ENCODE assay signal across 8 cellular contexts in the genomic region with DNA sequence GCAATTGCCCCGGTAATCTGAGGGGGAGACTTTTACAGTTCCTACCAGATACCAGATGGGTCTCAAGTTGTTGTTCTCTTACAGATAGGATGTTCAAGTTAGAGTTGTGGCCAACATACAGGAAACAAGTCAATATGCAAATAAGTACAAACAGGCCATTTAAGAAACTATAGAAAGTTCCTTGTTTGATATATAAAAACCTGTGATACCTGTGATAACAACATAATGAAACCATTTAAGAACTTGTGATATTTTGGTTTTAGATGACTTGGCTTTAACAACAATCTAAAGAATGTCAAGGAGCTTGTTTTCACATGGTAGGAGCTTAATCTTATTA. TPM values are rescaled to one million over a fixed set of nuclear protein-coding genes. Genes with fewer than 3 reads are reported as not detected.
A peak's percentile ranks its signal among the peaks of the same experiment; 100 is the strongest.
DNase-seq lines count a peak whose midpoint lies in the region; ATAC-seq and TF ChIP-seq lines count a peak whose summit lies in the region.
"Had no signal": no experiment of that assay in that cellular context is flagged by ENCODE, and none has a peak within 500 bp of the region (broad histone marks: within the 10 kb centered on the region; RNA-seq: fewer than 3 reads in every experiment).

No MANE protein-coding gene starts in this region.

- H4K20me1 ChIP-seq in smooth muscle cell (ENCODE audit: low read depth) (peaks cover 97% of the 10 kb centered on the region), PC-9 (ENCODE audit: insufficient read depth) (no peaks in the 10 kb centered on the region)

- H3K4me1 ChIP-seq in smooth muscle cell (ENCODE audit: low read depth) (peaks cover 17% of the 10 kb centered on the region), PC-9 (replicated peaks; ENCODE audit: insufficient read depth) (peaks cover 12% of the 10 kb centered on the region)

- no peaks in the 10 kb centered on the region for H3K9me3 ChIP-seq in smooth muscle cell (replicated peaks; ENCODE audit: low read depth)
- H3K9me3 ChIP-seq in PC-9 (ENCODE audit: insufficient read depth, low read depth), result no peaks in the 10 kb centered on the region

- H3K9ac ChIP-seq in smooth muscle cell (ENCODE audit: low read depth), result peak overlapping the region; percentile 41

- 80% methylated on average over 1 of the region's 1 CpG for WGBS in smooth muscle cell (ENCODE audit: low lambda C conversion rate)

- no peak for DNase-seq in activated CD8-positive, alpha-beta T cell treated with anti-CD3 and anti-CD28 coated beads, Interleukin-2, amount 10 ng/mL, durations not matched to agents 7 days and 5 days
- DNase-seq in smooth muscle cell (lab: John Stamatoyannopoulos, UW; ENCODE audit: unreplicated experiment) (no peak), GOT3 (lab: John Stamatoyannopoulos, UW) (no peak), PC-9 (no peak)
- no peak for DNase-seq in effector CD4-positive, alpha-beta T cell
- DNase-seq: midbrain had no signal

- H3K4me3 ChIP-seq in smooth muscle cell, result no peak overlapping the region
- H3K4me3 ChIP-seq in PC-9, result no peak overlapping the region

- no peak for TF ChIP-seq CTCF in smooth muscle cell (IDR thresholded peaks at IDR 0.05; ENCODE audit: borderline replicate concordance, insufficient read depth, poor library complexity, severe bottlenecking)
- no peak for TF ChIP-seq CTCF in PC-9 (conservative IDR thresholded peaks at IDR 0.05)

- peak overlapping the region; percentile 84 for H3K27ac Mint-ChIP-seq in activated CD8-positive, alpha-beta T cell treated with anti-CD3 and anti-CD28 coated beads, Interleukin-2, amount 10 ng/mL, durations not matched to agents 7 days and 5 days

- no TSS peak for BruUV-seq in PC-9 (replicated peaks; lab: Mats Ljungman, UMichigan)

- no peaks in the 10 kb centered on the region for H3K27me3 Mint-ChIP-seq in activated CD8-positive, alpha-beta T cell treated with anti-CD3 and anti-CD28 coated beads, Interleukin-2, amount 10 ng/mL, durations not matched to agents 7 days and 5 days (ENCODE audit: low read depth)

- H3K4me3 Mint-ChIP-seq in activated CD8-positive, alpha-beta T cell treated with anti-CD3 and anti-CD28 coated beads, Interleukin-2, amount 10 ng/mL, durations not matched to agents 7 days and 5 days, result peak overlapping the region; percentile 62

- H3K9me2 ChIP-seq in PC-9 (ENCODE audit: insufficient read depth), result no peaks in the 10 kb centered on the region

- no peaks in the 10 kb centered on the region for H3K27me3 ChIP-seq in smooth muscle cell (ENCODE audit: low read depth)
- H3K27me3 ChIP-seq in PC-9 (ENCODE audit: insufficient read depth, low read depth), result no peaks in the 10 kb centered on the region

- CTCF ChIA-PET in activated CD8-positive, alpha-beta T cell treated with anti-CD3 and anti-CD28 coated beads, Interleukin-2, amount 10 ng/mL, durations not matched to agents 7 days and 5 days (lab: Charles Lee), result interaction anchor here (0.6 to 2.0 kb wide), 8 partner anchors 11 to 1483 kb away, joined by 3 to 11 read pairs (median 6); no protein-coding TSS in a partner anchor
- CTCF ChIA-PET in PC-9 (lab: Charles Lee), result no interaction called here

- H3K36me3 Mint-ChIP-seq in activated CD8-positive, alpha-beta T cell treated with anti-CD3 and anti-CD28 coated beads, Interleukin-2, amount 10 ng/mL, durations not matched to agents 7 days and 5 days (ENCODE audit: low read depth), result peaks cover 45% of the 10 kb centered on the region

- H3K79me2 ChIP-seq in smooth muscle cell (ENCODE audit: low read depth), result peaks cover 81% of the 10 kb centered on the region
- H3K79me2 ChIP-seq in PC-9 (ENCODE audit: low read depth), result peaks cover 62% of the 10 kb centered on the region

- peaks cover 31% of the 10 kb centered on the region for H3F3A ChIP-seq in smooth muscle cell (ENCODE audit: low read depth)
- H3F3A ChIP-seq in PC-9 (ENCODE audit: insufficient read depth, low read depth), result peaks cover 24% of the 10 kb centered on the region; the same call in 1 of the 2 replicates

- POLR2A ChIA-PET in activated CD8-positive, alpha-beta T cell treated with anti-CD3 and anti-CD28 coated beads, Interleukin-2, amount 10 ng/mL, durations not matched to agents 7 days and 5 days (lab: Charles Lee), result interaction anchor here (0.7 to 7.7 kb wide), 5 partner anchors 9 to 36 kb away, joined by 3 to 158 read pairs (median 6); partner anchors contain the start of gene CDR2
- POLR2A ChIA-PET in PC-9 (lab: Charles Lee; ENCODE audit: unreplicated experiment), result interaction anchor here (0.6 kb wide), 1 partner anchor 42 kb away, joined by 9 read pairs; no protein-coding TSS in a partner anchor

- ATAC-seq in GM18909 (IDR thresholded peaks at IDR 0.05; ENCODE audit: poor library complexity, unreplicated experiment) (peak; percentile 65), HG02885 (IDR thresholded peaks at IDR 0.05; ENCODE audit: poor library complexity, unreplicated experiment) (peak; percentile 49)
- peak; percentile 77 for ATAC-seq in activated CD8-positive, alpha-beta T cell treated with anti-CD3 and anti-CD28 coated beads, Interleukin-2, amount 10 ng/mL, durations not matched to agents 7 days and 5 days

- peak overlapping the region; percentile 91 for H3K27ac ChIP-seq in smooth muscle cell (ENCODE audit: low read depth)
- H3K27ac ChIP-seq in PC-9, result no peak overlapping the region

- H3K4me1 Mint-ChIP-seq in activated CD8-positive, alpha-beta T cell treated with anti-CD3 and anti-CD28 coated beads, Interleukin-2, amount 10 ng/mL, durations not matched to agents 7 days and 5 days (ENCODE audit: low read depth), result peaks cover 74% of the 10 kb centered on the region

- H2AFZ ChIP-seq in smooth muscle cell (ENCODE audit: low read depth) (no peak overlapping the region), PC-9 (no peak overlapping the region)

- H3K36me3 ChIP-seq in smooth muscle cell (ENCODE audit: low read depth), result peaks cover 6% of the 10 kb centered on the region
- peaks cover 9% of the 10 kb centered on the region; the same call in 1 of the 2 replicates for H3K36me3 ChIP-seq in PC-9 (ENCODE audit: low read depth)

- H3K9me3 Mint-ChIP-seq in activated CD8-positive, alpha-beta T cell treated with anti-CD3 and anti-CD28 coated beads, Interleukin-2, amount 10 ng/mL, durations not matched to agents 7 days and 5 days (ENCODE audit: insufficient read depth), result no peaks in the 10 kb centered on the region

- H3K4me2 ChIP-seq in smooth muscle cell (peak overlapping the region; percentile 51), PC-9 (no peak overlapping the region)

- intact Hi-C loops in PC-9 (cut with micrococcal nuclease; ENCODE audit: unreplicated experiment), result no loop called here

RNA-seq across cellular contexts. Expression of gene CDR2, which starts 16.8 kb away (rescaled TPM):
- 10 to 100 TPM; 39.1 to 44.6 TPM for total RNA-seq in activated CD8-positive, alpha-beta T cell treated with anti-CD3 and anti-CD28 coated beads, Interleukin-2, amount 10 ng/mL, durations not matched to agents 7 days and 5 days
- 67.3 and 76.5 TPM in 2 replicates for total RNA-seq in smooth muscle cell
- polyA plus RNA-seq in smooth muscle cell, result 47.4 and 52.5 TPM in 2 replicates
- 29.3 and 34.0 TPM in 2 replicates for total RNA-seq in PC-9 (2021)
